11 cellular contexts compared by ENCODE assay signal in genomic region chr7:134866581-134866980, GRCh38.
DNase-seq lines count a peak whose midpoint lies in the region; ATAC-seq and TF ChIP-seq lines count a peak whose summit lies in the region.
"Had no signal": no experiment of that assay in that cellular context is flagged by ENCODE, and none has a peak within 500 bp of the region (broad histone marks: within the 10 kb centered on the region; RNA-seq: fewer than 3 reads in every experiment).

No MANE protein-coding gene starts in this region.

- no peak overlapping the region for H3K27ac Mint-ChIP-seq in activated CD4-positive, alpha-beta memory T cell treated with anti-CD3 and anti-CD28 coated beads for 36 hours
- H3K27ac Mint-ChIP-seq in activated T-helper 1 cell treated with anti-CD3 and anti-CD28 coated beads, Interleukin-12 subunit alpha, Interleukin-12 subunit beta, Interleukin-2, Interleukin-4 antibody, amounts not matched to agents 30 ng/mL and 10 ng/mL and 1 ng/mL, durations not matched to agents 14 hours and 24 hours and 36 hours = no peak overlapping the region
- H3K27ac Mint-ChIP-seq: activated naive CD8-positive, alpha-beta T cell treated with anti-CD3 and anti-CD28 coated beads for 36 hours had no signal

- H3K4me3 ChIP-seq in coronary artery (peak overlapping the region; percentile 8), lower lobe of right lung (no peak overlapping the region), skin epidermis (no peak overlapping the region)
- H3K4me3 ChIP-seq: HAP-1 had no signal

- H3K27me3 ChIP-seq in lower lobe of right lung (ENCODE audit: low read depth) = no peaks in the 10 kb centered on the region

- H3K27ac ChIP-seq in coronary artery = peak overlapping the region; percentile 40 to 55
- peak overlapping the region; percentile 47 for H3K27ac ChIP-seq in lower lobe of right lung
- H3K27ac ChIP-seq in skin epidermis = peak overlapping the region in 12 of 21 experiments; percentile 4 to 79 (median 39)
- H3K27ac ChIP-seq: KMS-11 had no signal

- no peak for ATAC-seq in lower lobe of right lung

- no peak overlapping the region for H3K4me3 Mint-ChIP-seq in activated CD4-positive, alpha-beta memory T cell treated with anti-CD3 and anti-CD28 coated beads for 36 hours
- no peak overlapping the region for H3K4me3 Mint-ChIP-seq in activated T-helper 1 cell treated with anti-CD3 and anti-CD28 coated beads, Interleukin-12 subunit alpha, Interleukin-12 subunit beta, Interleukin-2, Interleukin-4 antibody, amounts not matched to agents 30 ng/mL and 10 ng/mL and 1 ng/mL, durations not matched to agents 14 hours and 24 hours and 36 hours
- H3K4me3 Mint-ChIP-seq: activated naive CD8-positive, alpha-beta T cell treated with anti-CD3 and anti-CD28 coated beads for 36 hours had no signal

- H3K4me1 Mint-ChIP-seq in activated CD4-positive, alpha-beta memory T cell treated with anti-CD3 and anti-CD28 coated beads for 36 hours (ENCODE audit: low read depth) = peaks cover 21% of the 10 kb centered on the region
- peaks cover 34% of the 10 kb centered on the region for H3K4me1 Mint-ChIP-seq in activated T-helper 1 cell treated with anti-CD3 and anti-CD28 coated beads, Interleukin-12 subunit alpha, Interleukin-12 subunit beta, Interleukin-2, Interleukin-4 antibody, amounts not matched to agents 30 ng/mL and 10 ng/mL and 1 ng/mL, durations not matched to agents 14 hours and 24 hours and 36 hours (ENCODE audit: low read depth)

- no peaks in the 10 kb centered on the region for H3K36me3 Mint-ChIP-seq in activated CD4-positive, alpha-beta memory T cell treated with anti-CD3 and anti-CD28 coated beads for 36 hours
- peaks cover 3% of the 10 kb centered on the region for H3K36me3 Mint-ChIP-seq in activated T-helper 1 cell treated with anti-CD3 and anti-CD28 coated beads, Interleukin-12 subunit alpha, Interleukin-12 subunit beta, Interleukin-2, Interleukin-4 antibody, amounts not matched to agents 30 ng/mL and 10 ng/mL and 1 ng/mL, durations not matched to agents 14 hours and 24 hours and 36 hours (ENCODE audit: low read depth)

- H3K27me3 Mint-ChIP-seq in activated CD4-positive, alpha-beta memory T cell treated with anti-CD3 and anti-CD28 coated beads for 36 hours = no peaks in the 10 kb centered on the region
- H3K27me3 Mint-ChIP-seq in activated T-helper 1 cell treated with anti-CD3 and anti-CD28 coated beads, Interleukin-12 subunit alpha, Interleukin-12 subunit beta, Interleukin-2, Interleukin-4 antibody, amounts not matched to agents 30 ng/mL and 10 ng/mL and 1 ng/mL, durations not matched to agents 14 hours and 24 hours and 36 hours (ENCODE audit: insufficient read depth) = no peaks in the 10 kb centered on the region
- H3K27me3 Mint-ChIP-seq: activated naive CD8-positive, alpha-beta T cell treated with anti-CD3 and anti-CD28 coated beads for 36 hours had no signal

- H3K36me3 ChIP-seq in lower lobe of right lung = peaks cover 7% of the 10 kb centered on the region

- POLR2A ChIA-PET in activated CD4-positive, alpha-beta memory T cell treated with anti-CD3 and anti-CD28 coated beads for 36 hours (lab: Charles Lee) = no interaction called here

- no peak for TF ChIP-seq CTCF in coronary artery (IDR thresholded peaks at IDR 0.05)
- no peak for TF ChIP-seq CTCF in lower lobe of right lung (IDR thresholded peaks at IDR 0.05)

- H3K4me1 ChIP-seq in lower lobe of right lung = peaks cover 23% of the 10 kb centered on the region

- H3K9me3 Mint-ChIP-seq in activated CD4-positive, alpha-beta memory T cell treated with anti-CD3 and anti-CD28 coated beads for 36 hours = no peaks in the 10 kb centered on the region
- peaks cover 2% of the 10 kb centered on the region for H3K9me3 Mint-ChIP-seq in activated T-helper 1 cell treated with anti-CD3 and anti-CD28 coated beads, Interleukin-12 subunit alpha, Interleukin-12 subunit beta, Interleukin-2, Interleukin-4 antibody, amounts not matched to agents 30 ng/mL and 10 ng/mL and 1 ng/mL, durations not matched to agents 14 hours and 24 hours and 36 hours
- H3K9me3 Mint-ChIP-seq: activated naive CD8-positive, alpha-beta T cell treated with anti-CD3 and anti-CD28 coated beads for 36 hours had no signal

- intact Hi-C loops in lower lobe of right lung (cut with DNase I) = no loop called here
- intact Hi-C loops in activated CD4-positive, alpha-beta memory T cell treated with anti-CD3 and anti-CD28 coated beads for 36 hours (cut with micrococcal nuclease) = loop anchor here (5.0 to 10.0 kb wide), 2 partner anchors 232 to 281 kb away; partner anchors contain the start of gene TMEM140
- intact Hi-C loops in activated T-helper 1 cell treated with anti-CD3 and anti-CD28 coated beads, Interleukin-12 subunit alpha, Interleukin-12 subunit beta, Interleukin-2, Interleukin-4 antibody, amounts not matched to agents 30 ng/mL and 10 ng/mL and 1 ng/mL, durations not matched to agents 14 hours and 24 hours and 36 hours (cut with micrococcal nuclease) = loop anchor here (5.0 to 10.0 kb wide), 4 partner anchors 114 to 348 kb away; partner anchors contain the start of genes BPGM, CYREN and WDR91

- DNase-seq in HCEC 1CT = peak; percentile 15
- no peak for DNase-seq in coronary artery (ENCODE audit: low spot score)
- no peak for DNase-seq in lower lobe of right lung
- DNase-seq in Ammon's horn (ENCODE audit: low spot score) = no peak
- DNase-seq in activated CD4-positive, alpha-beta memory T cell treated with anti-CD3 and anti-CD28 coated beads for 36 hours = no peak
- no peak for DNase-seq in activated T-helper 1 cell treated with anti-CD3 and anti-CD28 coated beads, Interleukin-12 subunit alpha, Interleukin-12 subunit beta, Interleukin-2, Interleukin-4 antibody, amounts not matched to agents 30 ng/mL and 10 ng/mL and 1 ng/mL, durations not matched to agents 14 hours and 24 hours and 36 hours (ENCODE audit: low spot score)
- DNase-seq in SIG-M5 treated with dmso at 0.1 percent for 504 hours (lab: John Stamatoyannopoulos, UW; ENCODE audit: unreplicated experiment) = no peak
- DNase-seq: activated naive CD8-positive, alpha-beta T cell treated with anti-CD3 and anti-CD28 coated beads for 36 hours had no signal

- CTCF ChIA-PET in activated CD4-positive, alpha-beta memory T cell treated with anti-CD3 and anti-CD28 coated beads for 36 hours (lab: Charles Lee) = no interaction called here

- no peaks in the 10 kb centered on the region for H3K9me3 ChIP-seq in lower lobe of right lung
- H3K9me3 ChIP-seq: HAP-1 had no signal
